In genomic region chr11:100639140-100639539, GRCh38 we compare ENCODE assay signal across 11 cellular contexts. TPM values are rescaled to one million over a fixed set of nuclear protein-coding genes. Genes with fewer than 3 reads are reported as not detected.
DNase-seq lines count a peak whose midpoint lies in the region; ATAC-seq, FAIRE-seq and TF ChIP-seq lines count a peak whose summit lies in the region.
"Had no signal": no experiment of that assay in that cellular context is flagged by ENCODE, and none has a peak within 500 bp of the region (broad histone marks: within the 10 kb centered on the region; RNA-seq: fewer than 3 reads in every experiment).

No MANE protein-coding gene starts in this region.

- no peaks in the 10 kb centered on the region for H3K79me2 ChIP-seq in K562 (ENCODE audit: control insufficient read depth, insufficient read depth, low read length)

- POLR2A ChIA-PET in K562 (lab: Yijun Ruan, JAX) = interaction anchor here (1.5 kb wide), 1 partner anchor 10 kb away, joined by 3 read pairs; no protein-coding TSS in a partner anchor
- POLR2A ChIA-PET in activated CD8-positive, alpha-beta T cell treated with anti-CD3 and anti-CD28 coated beads for 36 hours (lab: Charles Lee) = no interaction called here

- no peaks in the 10 kb centered on the region for H3K27me3 ChIP-seq in K562 (ENCODE audit: control insufficient read depth in 2 of 2, insufficient read depth in 2 of 2, low read length in 2 of 2)

- no peaks in the 10 kb centered on the region for H3K9me1 ChIP-seq in K562 (ENCODE audit: control insufficient read depth, insufficient read depth, low read length)

- H3K4me1 ChIP-seq in K562 (replicated peaks in 1 of 2; ENCODE audit: control insufficient read depth in 2 of 2, insufficient read depth in 2 of 2, low read length in 2 of 2) = peaks cover 0 to 14% of the 10 kb centered on the region in 2 experiments; a peak in 3 of 5 replicates

- no peaks in the 10 kb centered on the region for H3K9me3 ChIP-seq in K562 (replicated peaks; ENCODE audit: control insufficient read depth, insufficient read depth, low read depth, low read length)

- H4K20me1 ChIP-seq in K562 (replicated peaks; ENCODE audit: control insufficient read depth, insufficient read depth, low read length) = no peaks in the 10 kb centered on the region

- in situ Hi-C loops in K562 (cut with MboI) = no loop called here

- H3K9ac ChIP-seq in K562 (ENCODE audit: insufficient read depth in 1 of 2, low read depth in 2 of 2, low read length in 2 of 2) = peak overlapping the region in 1 of 2 experiments; percentile 16; a peak in 2 of 4 replicates

- WGBS in K562 (ENCODE audit: insufficient coverage, low coverage, missing lambda C conversion rate) = 9% methylated on average over 9 of the region's 9 CpGs

- H3K36me3 ChIP-seq in K562 (ENCODE audit: control insufficient read depth, insufficient read depth, low read length) = no peaks in the 10 kb centered on the region

- H3K27ac ChIP-seq in K562 (ENCODE audit: extremely low read depth, low read depth, low read length) = peak overlapping the region; percentile 29; the same call in 1 of the 3 replicates

- peak overlapping the region; percentile 81 for H2AFZ ChIP-seq in K562 (ENCODE audit: low read depth, low read length)

- TF ChIP-seq CTCF in K562 (IDR thresholded peaks at IDR 0.05 in 2 of 3, conservative IDR thresholded peaks at IDR 0.05 in 1 of 3; ENCODE audit: insufficient read depth in 2 of 3, low read depth in 1 of 3, low read length in 3 of 3) = no peak
- TF ChIP-seq CTCF in activated CD8-positive, alpha-beta T cell treated with anti-CD3 and anti-CD28 coated beads for 36 hours (IDR thresholded peaks at IDR 0.05) = no peak

- TF ChIP-seq RAD21 in K562 (CRISPR knock-in tag; conservative IDR thresholded peaks at IDR 0.05 in 1 of 2, IDR thresholded peaks at IDR 0.05 in 1 of 2) = no peak

- TF ChIP-seq POLR2A in K562 (conservative IDR thresholded peaks at IDR 0.05) = no peak

- ATAC-seq in K562 = peak; percentile 43
- ATAC-seq in left ventricle myocardium superior = peak; percentile 43
- ATAC-seq in GM18858 (IDR thresholded peaks at IDR 0.05; ENCODE audit: unreplicated experiment) = no peak
- no peak for ATAC-seq in GM21447 (IDR thresholded peaks at IDR 0.05; ENCODE audit: unreplicated experiment)
- ATAC-seq in activated CD8-positive, alpha-beta T cell treated with anti-CD3 and anti-CD28 coated beads for 36 hours = no peak
- ATAC-seq: natural killer cell treated with Interleukin-12 subunit alpha and Interleukin-12 subunit beta and Interleukin-15 and Interleukin-18, amount 100 ng/mL, for 72 hours had no signal

- CTCF ChIA-PET in K562 (lab: Yijun Ruan, JAX; ENCODE audit: low intra/inter-chr PET ratio) = no interaction called here
- CTCF ChIA-PET in activated CD8-positive, alpha-beta T cell treated with anti-CD3 and anti-CD28 coated beads for 36 hours (lab: Charles Lee) = no interaction called here

- H3K36me3 Mint-ChIP-seq in activated CD8-positive, alpha-beta T cell treated with anti-CD3 and anti-CD28 coated beads for 36 hours (ENCODE audit: low read depth) = no peaks in the 10 kb centered on the region
- H3K36me3 Mint-ChIP-seq: natural killer cell treated with Interleukin-12 subunit alpha and Interleukin-12 subunit beta and Interleukin-15 and Interleukin-18, amount 100 ng/mL, for 72 hours had no signal

- no peaks in the 10 kb centered on the region for H3K4me1 Mint-ChIP-seq in activated CD8-positive, alpha-beta T cell treated with anti-CD3 and anti-CD28 coated beads for 36 hours (ENCODE audit: low read depth)

- peaks cover 2% of the 10 kb centered on the region for H3K9me3 Mint-ChIP-seq in activated CD8-positive, alpha-beta T cell treated with anti-CD3 and anti-CD28 coated beads for 36 hours
- H3K9me3 Mint-ChIP-seq: CD4-positive, alpha-beta T cell had no signal

- peak; percentile 70 for DNase-seq in H4 (ENCODE audit: low spot score)
- no peak for DNase-seq in K562 (ENCODE audit: extremely low read depth in 1 of 4, low spot score in 3 of 4)
- peak; percentile 25 for DNase-seq in left ventricle myocardium superior
- peak; percentile 27 for DNase-seq in retina
- DNase-seq in T-helper 2 cell = no peak
- DNase-seq in activated CD8-positive, alpha-beta T cell treated with anti-CD3 and anti-CD28 coated beads for 36 hours = no peak
- DNase-seq: activated naive CD4-positive, alpha-beta T cell; CD4-positive, alpha-beta T cell had no signal

- no TSS peak for BruUV-seq in K562 (replicated peaks; lab: Mats Ljungman, UMichigan)

- H3K27me3 Mint-ChIP-seq in activated CD8-positive, alpha-beta T cell treated with anti-CD3 and anti-CD28 coated beads for 36 hours = peaks cover 4% of the 10 kb centered on the region
- H3K27me3 Mint-ChIP-seq: CD4-positive, alpha-beta T cell had no signal

- H3K27ac Mint-ChIP-seq in activated CD8-positive, alpha-beta T cell treated with anti-CD3 and anti-CD28 coated beads for 36 hours = no peak overlapping the region
- H3K27ac Mint-ChIP-seq: CD4-positive, alpha-beta T cell; natural killer cell treated with Interleukin-12 subunit alpha and Interleukin-12 subunit beta and Interleukin-15 and Interleukin-18, amount 100 ng/mL, for 72 hours had no signal

- intact Hi-C loops in K562 (cut with micrococcal nuclease) (no loop called here), left ventricle myocardium superior (cut with micrococcal nuclease) (no loop called here)
- intact Hi-C loops in activated CD8-positive, alpha-beta T cell treated with anti-CD3 and anti-CD28 coated beads for 36 hours (cut with micrococcal nuclease) = no loop called here

- no peak for TF ChIP-seq EP300 in K562 (IDR thresholded peaks at IDR 0.05; ENCODE audit: low read length)

- H3K4me3 ChIP-seq in K562 = no peak overlapping the region

- no peak overlapping the region for H3K4me3 Mint-ChIP-seq in activated CD8-positive, alpha-beta T cell treated with anti-CD3 and anti-CD28 coated beads for 36 hours
- H3K4me3 Mint-ChIP-seq: CD4-positive, alpha-beta T cell; natural killer cell treated with Interleukin-12 subunit alpha and Interleukin-12 subunit beta and Interleukin-15 and Interleukin-18, amount 100 ng/mL, for 72 hours had no signal

- peak overlapping the region; percentile 9; the same call in 1 of the 2 replicates for H3K4me2 ChIP-seq in K562 (ENCODE audit: insufficient read depth, low read length)

- no peak for FAIRE-seq in K562 (lab: Jason Lieb, UNC)

TF ChIP-seq in K562, 482 proteins besides CTCF, POLR2A, EP300 and RAD21:
- TF ChIP-seq SREBF2 (CRISPR knock-in tag; IDR thresholded peaks at IDR 0.05) (no peak), CHD1 (IDR thresholded peaks at IDR 0.05; ENCODE audit: low read length) (no peak), ZNF408 (CRISPR knock-in tag; IDR thresholded peaks at IDR 0.05; ENCODE audit: low read depth) (no peak), ZNF12 (CRISPR knock-in tag; IDR thresholded peaks at IDR 0.05) (no peak), FOXM1 (IDR thresholded peaks at IDR 0.05; ENCODE audit: low read depth) (no peak), FOXM1 (CRISPR knock-in tag; IDR thresholded peaks at IDR 0.05; ENCODE audit: low read depth) (no peak), CBFA2T3 (IDR thresholded peaks at IDR 0.05) (no peak), USF2 (CRISPR knock-in tag; IDR thresholded peaks at IDR 0.05) (no peak), RBM15 (IDR thresholded peaks at IDR 0.05; ENCODE audit: insufficient read depth, low read length) (no peak), ETV5 (CRISPR knock-in tag; IDR thresholded peaks at IDR 0.05; ENCODE audit: low read depth) (no peak), NFE2 (IDR thresholded peaks at IDR 0.05; ENCODE audit: low read depth) (no peak), ZNF655 (CRISPR knock-in tag; IDR thresholded peaks at IDR 0.05) (no peak), TAF1 (IDR thresholded peaks at IDR 0.05; ENCODE audit: control insufficient read depth, extremely low read depth, insufficient read depth, low read length, severe bottlenecking) (no peak)

RNA-seq across cellular contexts. Expression of gene ARHGAP42, which starts 47.9 kb away (rescaled TPM):
- total RNA-seq in H4 (2014; rRNA removed; shearing (Covaris generic)) = 4.3 and 8.3 TPM in 2 replicates
- total RNA-seq in K562 (2011; cell fraction: chromatin; rRNA removed; ENCODE audit: low replicate concordance) = 6.6 and 12.8 TPM in 2 replicates
- total RNA-seq in K562 (2011; cell fraction: nucleolus; rRNA removed) = 1.2 and 1.6 TPM in 2 replicates
- total RNA-seq in K562 (2011; cell fraction: nucleoplasm; rRNA removed) = 4.5 and 6.3 TPM in 2 replicates
- total RNA-seq in K562 (2014; rRNA removed) (1.2 and 2.4 TPM in 2 replicates), K562 (2014; rRNA removed; fragmentation: Illumina TruSeq; extraction: Trizol) (3.8 and 5.2 TPM in 2 replicates), K562 (2015; rRNA removed; fragmentation: Illumina TruSeq; extraction: Trizol) (3.3 and 3.6 TPM in 2 replicates), K562 (2021) (2.2 and 2.9 TPM in 2 replicates), left ventricle myocardium superior (5.7 TPM)
- polyA plus RNA-seq in K562 (2011; rRNA removed) (1.7 and 6.1 TPM in 2 replicates), K562 (2014; fragmentation: Illumina TruSeq; extraction: Trizol) (1.9 and 2.6 TPM in 2 replicates), K562 (2014; fragmentation: Nextera tagmentation; extraction: Ambion mirVana) (1 to 10 TPM in 1 of 2 experiments, under 1 TPM in 1; 0.95 to 1.2 TPM), K562 (2014; rRNA removed) (1.4 and 1.6 TPM in 2 replicates)
- 1.1 and 2.1 TPM in 2 replicates for polyA plus RNA-seq in K562 (2011; cell fraction: cytosol; rRNA removed)
- polyA plus RNA-seq in K562 (2011; cell fraction: nucleus; rRNA removed) = 1.7 and 4.8 TPM in 2 replicates
- 1.1 and 1.4 TPM in 2 replicates for polyA plus RNA-seq in K562 (2012)
- polyA minus RNA-seq in K562 (2011; rRNA and poly(A)+ RNA removed) = 4.2 and 13.5 TPM in 2 replicates
- 0.46 and 6.7 TPM in 2 replicates for polyA minus RNA-seq in K562 (2011; cell fraction: cytosol; rRNA and poly(A)+ RNA removed)
- polyA minus RNA-seq in K562 (2011; cell fraction: nucleus; rRNA and poly(A)+ RNA removed) = 3.7 and 5.1 TPM in 2 replicates
- total RNA-seq in activated CD8-positive, alpha-beta T cell treated with anti-CD3 and anti-CD28 coated beads for 36 hours = under 1 TPM; 0.20 to 0.41 TPM
- total RNA-seq: CD4-positive, alpha-beta T cell had no signal

Comparison
In these comparisons a context has a peak if more than half of its experiments do, and no peak if none do; other contexts are left out.
1. DNase-seq: peak in H4 (single experiment), left ventricle myocardium superior (single experiment) and retina (single experiment); none in K562 (0 of 4), T-helper 2 cell (0 of 5) and activated CD8-positive, alpha-beta T cell treated with anti-CD3 and anti-CD28 coated beads for 36 hours (single experiment).
2. ATAC-seq: peak in K562 (single experiment) and left ventricle myocardium superior (single experiment); none in GM18858 (single experiment), GM21447 (single experiment) and activated CD8-positive, alpha-beta T cell treated with anti-CD3 and anti-CD28 coated beads for 36 hours (single experiment).